1 cellular context compared by ENCODE assay signal in genomic region chr6:30329331-30329730, GRCh38.
TF ChIP-seq lines count a peak whose summit lies in the region.

No MANE protein-coding gene starts in this region.

TF ChIP-seq in HepG2, 621 proteins besides CTCF, POLR2A, EP300 and RAD21:
- TF ChIP-seq ZNF280B (CRISPR knock-in tag; IDR thresholded peaks at IDR 0.05; ENCODE audit: borderline replicate concordance) (no peak), ZNF136 (CRISPR knock-in tag; IDR thresholded peaks at IDR 0.05; ENCODE audit: low read depth) (no peak), NRL (CRISPR knock-in tag; IDR thresholded peaks at IDR 0.05; ENCODE audit: borderline replicate concordance) (0 out of 2 replicates have a peak, but pooled peaks have one; percentile 21), SCMH1 (CRISPR knock-in tag; IDR thresholded peaks at IDR 0.05; ENCODE audit: borderline replicate concordance) (no peak), IRF2 (CRISPR knock-in tag; IDR thresholded peaks at IDR 0.05) (no peak), MBD4 (IDR thresholded peaks at IDR 0.05; ENCODE audit: borderline replicate concordance, low read length) (no peak), ZBTB33 (CRISPR knock-in tag; IDR thresholded peaks at IDR 0.05) (peak; percentile 45; the same call in 1 of the 2 replicates)
